Comparison of ENCODE assay signal across 20 cellular contexts in genomic region chr20:33709905-33710541, GRCh38. TPM values are rescaled to one million over a fixed set of nuclear protein-coding genes. Genes with fewer than 3 reads are reported as not detected.
DNase-seq lines count a peak whose midpoint lies in the region; ATAC-seq and TF ChIP-seq lines count a peak whose summit lies in the region.
"Had no signal": no experiment of that assay in that cellular context is flagged by ENCODE, and none has a peak within 500 bp of the region (broad histone marks: within the 10 kb centered on the region; RNA-seq: fewer than 3 reads in every experiment).

No MANE protein-coding gene starts in this region.

- no peaks in the 10 kb centered on the region for H3K27me3 ChIP-seq in dorsolateral prefrontal cortex
- H3K27me3 ChIP-seq: cardiac muscle cell, esophagus squamous epithelium had no signal

- H3K27me3 Mint-ChIP-seq in activated CD4-positive, alpha-beta memory T cell treated with anti-CD3 and anti-CD28 coated beads, Interleukin-2, amount 10 ng/mL, durations not matched to agents 7 days and 5 days, result no peaks in the 10 kb centered on the region
- no peaks in the 10 kb centered on the region for H3K27me3 Mint-ChIP-seq in activated CD4-positive, alpha-beta memory T cell treated with anti-CD3 and anti-CD28 coated beads for 36 hours
- H3K27me3 Mint-ChIP-seq in effector memory CD8-positive, alpha-beta T cell, result no peaks in the 10 kb centered on the region
- H3K27me3 Mint-ChIP-seq: CD4-positive, CD25-positive, alpha-beta regulatory T cell had no signal

- intact Hi-C loops in activated CD4-positive, alpha-beta memory T cell treated with anti-CD3 and anti-CD28 coated beads for 36 hours (cut with micrococcal nuclease), result no loop called here
- intact Hi-C loops in dorsolateral prefrontal cortex (cut with DNase I), result no loop called here

- no peak for DNase-seq in activated CD4-positive, alpha-beta memory T cell treated with anti-CD3 and anti-CD28 coated beads, Interleukin-2, amount 10 ng/mL, durations not matched to agents 7 days and 5 days
- DNase-seq in activated CD4-positive, alpha-beta memory T cell treated with anti-CD3 and anti-CD28 coated beads for 36 hours, result no peak
- DNase-seq in NCI-H69 (lab: John Stamatoyannopoulos, UW) (peak; percentile 51), dorsolateral prefrontal cortex (no peak)
- no peak for DNase-seq in effector memory CD8-positive, alpha-beta T cell
- DNase-seq in stimulated activated effector memory CD8-positive, alpha-beta T cell treated with anti-CD3 and anti-CD28 coated beads, Interleukin-12 subunit alpha, Interleukin-12 subunit beta, amount 100 ng/mL, for 72 hours (ENCODE audit: low spot score in 2 of 2), result no peak
- DNase-seq: DMS153; effector CD4-positive, alpha-beta T cell; esophagus squamous epithelium; GF-D8; HCEC 1CT; KG1; NCI-H1694 treated with DMSO at 0.1 percent for 48 hours; NCI-H226; RPMI8226 had no signal

- CTCF ChIA-PET in activated CD4-positive, alpha-beta memory T cell treated with anti-CD3 and anti-CD28 coated beads, Interleukin-2, amount 10 ng/mL, durations not matched to agents 7 days and 5 days (lab: Charles Lee), result interaction anchor here (0.6 kb wide), 1 partner anchor 171 kb away, joined by 4 read pairs; no protein-coding TSS in a partner anchor
- CTCF ChIA-PET in activated CD4-positive, alpha-beta memory T cell treated with anti-CD3 and anti-CD28 coated beads for 36 hours (lab: Charles Lee), result interaction anchor here (0.6 kb wide), 1 partner anchor 20 kb away, joined by 4 read pairs; no protein-coding TSS in a partner anchor

- peaks cover 42% of the 10 kb centered on the region for H3K36me3 Mint-ChIP-seq in activated CD4-positive, alpha-beta memory T cell treated with anti-CD3 and anti-CD28 coated beads, Interleukin-2, amount 10 ng/mL, durations not matched to agents 7 days and 5 days (ENCODE audit: low read depth)
- peaks cover 17% of the 10 kb centered on the region for H3K36me3 Mint-ChIP-seq in activated CD4-positive, alpha-beta memory T cell treated with anti-CD3 and anti-CD28 coated beads for 36 hours
- H3K36me3 Mint-ChIP-seq in effector memory CD8-positive, alpha-beta T cell (ENCODE audit: insufficient read depth), result peaks cover 43% of the 10 kb centered on the region
- peaks cover 59% of the 10 kb centered on the region for H3K36me3 Mint-ChIP-seq in stimulated activated effector memory CD8-positive, alpha-beta T cell treated with anti-CD3 and anti-CD28 coated beads, Interleukin-12 subunit alpha, Interleukin-12 subunit beta, amount 100 ng/mL, for 72 hours

- no peak for ATAC-seq in effector memory CD8-positive, alpha-beta T cell (replicated peaks)
- no peak for ATAC-seq in stimulated activated effector memory CD8-positive, alpha-beta T cell treated with anti-CD3 and anti-CD28 coated beads, Interleukin-12 subunit alpha, Interleukin-12 subunit beta, amount 100 ng/mL, for 72 hours
- ATAC-seq in HG03354 (IDR thresholded peaks at IDR 0.05; ENCODE audit: poor library complexity, severe bottlenecking, unreplicated experiment) (no peak), GM18907 (IDR thresholded peaks at IDR 0.05; ENCODE audit: unreplicated experiment) (no peak)

- H3K27ac ChIP-seq in dorsolateral prefrontal cortex, result no peak overlapping the region
- H3K27ac ChIP-seq: cardiac muscle cell, esophagus squamous epithelium, thoracic aorta had no signal

- no peak overlapping the region for H3K4me3 Mint-ChIP-seq in activated CD4-positive, alpha-beta memory T cell treated with anti-CD3 and anti-CD28 coated beads, Interleukin-2, amount 10 ng/mL, durations not matched to agents 7 days and 5 days
- no peak overlapping the region for H3K4me3 Mint-ChIP-seq in activated CD4-positive, alpha-beta memory T cell treated with anti-CD3 and anti-CD28 coated beads for 36 hours
- H3K4me3 Mint-ChIP-seq in effector memory CD8-positive, alpha-beta T cell, result no peak overlapping the region
- H3K4me3 Mint-ChIP-seq in stimulated activated effector memory CD8-positive, alpha-beta T cell treated with anti-CD3 and anti-CD28 coated beads, Interleukin-12 subunit alpha, Interleukin-12 subunit beta, amount 100 ng/mL, for 72 hours, result no peak overlapping the region
- H3K4me3 Mint-ChIP-seq: CD4-positive, CD25-positive, alpha-beta regulatory T cell had no signal

- POLR2A ChIA-PET in activated CD4-positive, alpha-beta memory T cell treated with anti-CD3 and anti-CD28 coated beads, Interleukin-2, amount 10 ng/mL, durations not matched to agents 7 days and 5 days (lab: Charles Lee), result interaction anchor here (1.1 to 1.2 kb wide), 3 partner anchors 10 to 17 kb away, joined by 3 to 5 read pairs (median 5); partner anchors contain the start of gene PXMP4
- POLR2A ChIA-PET in activated CD4-positive, alpha-beta memory T cell treated with anti-CD3 and anti-CD28 coated beads for 36 hours (lab: Charles Lee), result interaction anchor here (1.4 kb wide), 1 partner anchor 10 kb away, joined by 4 read pairs; the partner anchor contains the start of gene PXMP4

- H3K9me3 Mint-ChIP-seq in activated CD4-positive, alpha-beta memory T cell treated with anti-CD3 and anti-CD28 coated beads, Interleukin-2, amount 10 ng/mL, durations not matched to agents 7 days and 5 days, result no peaks in the 10 kb centered on the region
- no peaks in the 10 kb centered on the region for H3K9me3 Mint-ChIP-seq in activated CD4-positive, alpha-beta memory T cell treated with anti-CD3 and anti-CD28 coated beads for 36 hours
- H3K9me3 Mint-ChIP-seq in effector memory CD8-positive, alpha-beta T cell, result no peaks in the 10 kb centered on the region
- H3K9me3 Mint-ChIP-seq in stimulated activated effector memory CD8-positive, alpha-beta T cell treated with anti-CD3 and anti-CD28 coated beads, Interleukin-12 subunit alpha, Interleukin-12 subunit beta, amount 100 ng/mL, for 72 hours, result no peaks in the 10 kb centered on the region

- H3K4me3 ChIP-seq in dorsolateral prefrontal cortex, result no peak overlapping the region
- H3K4me3 ChIP-seq: cardiac muscle cell, esophagus squamous epithelium, thoracic aorta had no signal

- peak overlapping the region; percentile 31 for H3K27ac Mint-ChIP-seq in activated CD4-positive, alpha-beta memory T cell treated with anti-CD3 and anti-CD28 coated beads, Interleukin-2, amount 10 ng/mL, durations not matched to agents 7 days and 5 days
- H3K27ac Mint-ChIP-seq in activated CD4-positive, alpha-beta memory T cell treated with anti-CD3 and anti-CD28 coated beads for 36 hours, result no peak overlapping the region
- H3K27ac Mint-ChIP-seq in effector memory CD8-positive, alpha-beta T cell, result peak overlapping the region; percentile 35 to 70
- H3K27ac Mint-ChIP-seq in stimulated activated effector memory CD8-positive, alpha-beta T cell treated with anti-CD3 and anti-CD28 coated beads, Interleukin-12 subunit alpha, Interleukin-12 subunit beta, amount 100 ng/mL, for 72 hours, result peak overlapping the region; percentile 54
- H3K27ac Mint-ChIP-seq: CD4-positive, CD25-positive, alpha-beta regulatory T cell had no signal

- peaks cover 27% of the 10 kb centered on the region for H3K4me1 Mint-ChIP-seq in activated CD4-positive, alpha-beta memory T cell treated with anti-CD3 and anti-CD28 coated beads, Interleukin-2, amount 10 ng/mL, durations not matched to agents 7 days and 5 days
- H3K4me1 Mint-ChIP-seq in activated CD4-positive, alpha-beta memory T cell treated with anti-CD3 and anti-CD28 coated beads for 36 hours (ENCODE audit: low read depth), result peaks cover 11% of the 10 kb centered on the region
- peaks cover 0 to 6% of the 10 kb centered on the region in 2 donors for H3K4me1 Mint-ChIP-seq in effector memory CD8-positive, alpha-beta T cell (ENCODE audit: low read depth in 2 of 2)
- peaks cover 21% of the 10 kb centered on the region for H3K4me1 Mint-ChIP-seq in stimulated activated effector memory CD8-positive, alpha-beta T cell treated with anti-CD3 and anti-CD28 coated beads, Interleukin-12 subunit alpha, Interleukin-12 subunit beta, amount 100 ng/mL, for 72 hours

- no peak for TF ChIP-seq CTCF in dorsolateral prefrontal cortex (IDR thresholded peaks at IDR 0.05 in 54 of 56, conservative IDR thresholded peaks at IDR 0.05 in 2 of 56; ENCODE audit: low read depth in 1 of 56, partially characterized antibody in 56 of 56)

RNA-seq across cellular contexts. Expression of gene PXMP4, which starts 10.1 kb away (rescaled TPM):
- 10 to 100 TPM; 13.9 to 15.8 TPM for total RNA-seq in activated CD4-positive, alpha-beta memory T cell treated with anti-CD3 and anti-CD28 coated beads, Interleukin-2, amount 10 ng/mL, durations not matched to agents 7 days and 5 days
- total RNA-seq in activated CD4-positive, alpha-beta memory T cell treated with anti-CD3 and anti-CD28 coated beads for 36 hours, result 10 to 100 TPM in 1 of 2 experiments, 1 to 10 TPM in 1; 8.7 to 11.6 TPM
- 10 to 100 TPM in 110 of 120 experiments, 1 to 10 TPM in 10; 7.0 to 18.9 (median 12.7) TPM for total RNA-seq in dorsolateral prefrontal cortex

RNA-seq across cellular contexts. Expression of gene ZNF341, which starts 21.8 kb away (rescaled TPM):
- total RNA-seq in activated CD4-positive, alpha-beta memory T cell treated with anti-CD3 and anti-CD28 coated beads, Interleukin-2, amount 10 ng/mL, durations not matched to agents 7 days and 5 days, result 1 to 10 TPM; 5.6 to 5.8 TPM
- total RNA-seq in activated CD4-positive, alpha-beta memory T cell treated with anti-CD3 and anti-CD28 coated beads for 36 hours, result 1 to 10 TPM; 5.9 TPM
- total RNA-seq in dorsolateral prefrontal cortex, result 10 to 100 TPM in 10 of 120 experiments, 1 to 10 TPM in 110; 4.5 to 12.8 (median 7.9) TPM

RNA-seq across cellular contexts. Expression of gene E2F1, which starts 23.8 kb away (rescaled TPM):
- 10 to 100 TPM; 60.0 to 61.7 TPM for total RNA-seq in activated CD4-positive, alpha-beta memory T cell treated with anti-CD3 and anti-CD28 coated beads, Interleukin-2, amount 10 ng/mL, durations not matched to agents 7 days and 5 days
- total RNA-seq in activated CD4-positive, alpha-beta memory T cell treated with anti-CD3 and anti-CD28 coated beads for 36 hours, result 10 to 100 TPM; 66.8 to 67.8 TPM
- 10 to 100 TPM in 17 of 120 experiments, 1 to 10 TPM in 103; 5.2 to 12.7 (median 8.2) TPM for total RNA-seq in dorsolateral prefrontal cortex

RNA-seq across cellular contexts. Expression of gene NECAB3, which starts 35.8 kb away (rescaled TPM):
- total RNA-seq in activated CD4-positive, alpha-beta memory T cell treated with anti-CD3 and anti-CD28 coated beads, Interleukin-2, amount 10 ng/mL, durations not matched to agents 7 days and 5 days, result 10 to 100 TPM; 27.3 to 36.2 TPM
- 10 to 100 TPM; 21.0 to 22.7 TPM for total RNA-seq in activated CD4-positive, alpha-beta memory T cell treated with anti-CD3 and anti-CD28 coated beads for 36 hours
- total RNA-seq in dorsolateral prefrontal cortex, result 100 to 1,000 TPM in 2 of 120 experiments, 10 to 100 TPM in 118; 40.0 to 107 (median 69.5) TPM

RNA-seq across cellular contexts. Expression of gene ACTL10, which starts 43.3 kb away (rescaled TPM):
- 1 to 10 TPM; 3.7 to 4.5 TPM for total RNA-seq in activated CD4-positive, alpha-beta memory T cell treated with anti-CD3 and anti-CD28 coated beads, Interleukin-2, amount 10 ng/mL, durations not matched to agents 7 days and 5 days
- 1 to 10 TPM; 1.8 to 2.3 TPM for total RNA-seq in activated CD4-positive, alpha-beta memory T cell treated with anti-CD3 and anti-CD28 coated beads for 36 hours
- total RNA-seq in dorsolateral prefrontal cortex, result 1 to 10 TPM in 1 of 120 experiments, under 1 TPM in 82, not detected in 37; 0.20 to 1.3 (median 0.39) TPM

Comparison
In these comparisons a context has a peak if more than half of its experiments do, and no peak if none do; other contexts are left out.
1. RNA of gene E2F1, which starts 23.8 kb away (total RNA-seq): 66.8 to 67.8 TPM in activated CD4-positive, alpha-beta memory T cell treated with anti-CD3 and anti-CD28 coated beads for 36 hours and 60.0 to 61.7 TPM in activated CD4-positive, alpha-beta memory T cell treated with anti-CD3 and anti-CD28 coated beads, Interleukin-2, amount 10 ng/mL, durations not matched to agents 7 days and 5 days; 5.2 to 12.7 TPM in dorsolateral prefrontal cortex; every median in the first group is over 4 times any median in the second.